Comparison of ENCODE assay signal across 1 cellular context in genomic region chr10:89414879-89415821, GRCh38.
TF ChIP-seq lines count a peak whose summit lies in the region.

No MANE protein-coding gene starts in this region.

TF ChIP-seq in HEK293, 187 proteins besides CTCF, POLR2A, EP300 and RAD21 (continued from another document and continues in another):
- TF ChIP-seq ZSCAN5A (tag by site-specific recombination; IDR thresholded peaks at IDR 0.05) (no peak), ZNF510 (tag by site-specific recombination; IDR thresholded peaks at IDR 0.05; ENCODE audit: insufficient replicate concordance) (no peak), ZSCAN23 (tag by site-specific recombination; IDR thresholded peaks at IDR 0.05) (no peak), ZNF404 (tag by site-specific recombination; IDR thresholded peaks at IDR 0.05) (no peak), ZNF747 (tag by site-specific recombination; IDR thresholded peaks at IDR 0.05) (no peak), ATF2 (tag by site-specific recombination; IDR thresholded peaks at IDR 0.05; ENCODE audit: low read depth) (no peak), ZNF132 (tag by site-specific recombination; IDR thresholded peaks at IDR 0.05; ENCODE audit: borderline replicate concordance) (no peak), KLF16 (tag by site-specific recombination; IDR thresholded peaks at IDR 0.05) (peak; percentile 22; the same call in 1 of the 2 replicates), ZNF654 (tag by site-specific recombination; IDR thresholded peaks at IDR 0.05; ENCODE audit: low read depth) (no peak), ZNF626 (tag by site-specific recombination; IDR thresholded peaks at IDR 0.05) (no peak), ZNF146 (tag by site-specific recombination; IDR thresholded peaks at IDR 0.05) (no peak), ZNF785 (tag by site-specific recombination; IDR thresholded peaks at IDR 0.05) (no peak), ZNF701 (tag by site-specific recombination; IDR thresholded peaks at IDR 0.05) (no peak), ZNF133 (tag by site-specific recombination; IDR thresholded peaks at IDR 0.05) (no peak), ZNF585B (tag by site-specific recombination; IDR thresholded peaks at IDR 0.05) (no peak), MYNN (tag by site-specific recombination; IDR thresholded peaks at IDR 0.05; ENCODE audit: borderline replicate concordance) (no peak), ZNF521 (tag by site-specific recombination; IDR thresholded peaks at IDR 0.05) (no peak), ZNF157 (tag by site-specific recombination; IDR thresholded peaks at IDR 0.05) (no peak), ZNF473 (tag by site-specific recombination; IDR thresholded peaks at IDR 0.05) (no peak), ZNF266 (tag by site-specific recombination; IDR thresholded peaks at IDR 0.05; ENCODE audit: low read depth) (no peak), ZBTB44 (tag by site-specific recombination; IDR thresholded peaks at IDR 0.05) (no peak), MZF1 (tag by site-specific recombination; IDR thresholded peaks at IDR 0.05; ENCODE audit: borderline replicate concordance) (no peak), ZNF596 (tag by site-specific recombination; IDR thresholded peaks at IDR 0.05) (no peak), ZNF23 (tag by site-specific recombination; IDR thresholded peaks at IDR 0.05; ENCODE audit: borderline replicate concordance) (no peak), ZNF24 (tag by site-specific recombination; IDR thresholded peaks at IDR 0.05) (no peak), ZNF239 (tag by site-specific recombination; IDR thresholded peaks at IDR 0.05) (no peak), SETDB1 (IDR thresholded peaks at IDR 0.05; ENCODE audit: insufficient read length, low read length) (no peak), PRDM1 (tag by site-specific recombination; IDR thresholded peaks at IDR 0.05) (no peak), ZNF792 (tag by site-specific recombination; IDR thresholded peaks at IDR 0.05) (no peak), ZNF366 (tag by site-specific recombination; conservative IDR thresholded peaks at IDR 0.05) (no peak), ZFHX2 (tag by site-specific recombination; conservative IDR thresholded peaks at IDR 0.05) (no peak), YY2 (tag by site-specific recombination; IDR thresholded peaks at IDR 0.05) (0 out of 2 replicates have a peak, but pooled peaks have one; percentile 42), ZNF426 (tag by site-specific recombination; IDR thresholded peaks at IDR 0.05) (no peak), OVOL3 (tag by site-specific recombination; IDR thresholded peaks at IDR 0.05) (no peak), ZNF416 (tag by site-specific recombination; IDR thresholded peaks at IDR 0.05) (no peak), ZNF549 (tag by site-specific recombination; IDR thresholded peaks at IDR 0.05) (no peak)
- TF ChIP-seq, protein P1, sequence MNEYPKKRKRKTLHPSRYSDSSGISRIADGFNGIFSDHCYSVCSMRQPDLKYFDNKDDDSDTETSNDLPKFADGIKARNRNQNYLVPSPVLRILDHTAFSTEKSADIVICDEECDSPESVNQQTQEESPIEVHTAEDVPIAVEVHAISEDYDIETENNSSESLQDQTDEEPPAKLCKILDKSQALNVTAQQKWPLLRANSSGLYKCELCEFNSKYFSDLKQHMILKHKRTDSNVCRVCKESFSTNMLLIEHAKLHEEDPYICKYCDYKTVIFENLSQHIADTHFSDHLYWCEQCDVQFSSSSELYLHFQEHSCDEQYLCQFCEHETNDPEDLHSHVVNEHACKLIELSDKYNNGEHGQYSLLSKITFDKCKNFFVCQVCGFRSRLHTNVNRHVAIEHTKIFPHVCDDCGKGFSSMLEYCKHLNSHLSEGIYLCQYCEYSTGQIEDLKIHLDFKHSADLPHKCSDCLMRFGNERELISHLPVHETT (tag by site-specific recombination; IDR thresholded peaks at IDR 0.05), result no peak
- TF ChIP-seq, protein P2, sequence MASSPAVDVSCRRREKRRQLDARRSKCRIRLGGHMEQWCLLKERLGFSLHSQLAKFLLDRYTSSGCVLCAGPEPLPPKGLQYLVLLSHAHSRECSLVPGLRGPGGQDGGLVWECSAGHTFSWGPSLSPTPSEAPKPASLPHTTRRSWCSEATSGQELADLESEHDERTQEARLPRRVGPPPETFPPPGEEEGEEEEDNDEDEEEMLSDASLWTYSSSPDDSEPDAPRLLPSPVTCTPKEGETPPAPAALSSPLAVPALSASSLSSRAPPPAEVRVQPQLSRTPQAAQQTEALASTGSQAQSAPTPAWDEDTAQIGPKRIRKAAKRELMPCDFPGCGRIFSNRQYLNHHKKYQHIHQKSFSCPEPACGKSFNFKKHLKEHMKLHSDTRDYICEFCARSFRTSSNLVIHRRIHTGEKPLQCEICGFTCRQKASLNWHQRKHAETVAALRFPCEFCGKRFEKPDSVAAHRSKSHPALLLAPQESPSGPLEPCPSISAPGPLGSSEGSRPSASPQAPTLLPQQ (tag by site-specific recombination; IDR thresholded peaks at IDR 0.05), result 0 out of 2 replicates have a peak, but pooled peaks have one; percentile 44
- TF ChIP-seq, protein P3, sequence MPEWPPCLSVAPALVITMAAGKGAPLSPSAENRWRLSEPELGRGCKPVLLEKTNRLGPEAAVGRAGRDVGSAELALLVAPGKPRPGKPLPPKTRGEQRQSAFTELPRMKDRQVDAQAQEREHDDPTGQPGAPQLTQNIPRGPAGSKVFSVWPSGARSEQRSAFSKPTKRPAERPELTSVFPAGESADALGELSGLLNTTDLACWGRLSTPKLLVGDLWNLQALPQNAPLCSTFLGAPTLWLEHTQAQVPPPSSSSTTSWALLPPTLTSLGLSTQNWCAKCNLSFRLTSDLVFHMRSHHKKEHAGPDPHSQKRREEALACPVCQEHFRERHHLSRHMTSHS (tag by site-specific recombination; IDR thresholded peaks at IDR 0.05), result no peak
- TF ChIP-seq, protein P4, sequence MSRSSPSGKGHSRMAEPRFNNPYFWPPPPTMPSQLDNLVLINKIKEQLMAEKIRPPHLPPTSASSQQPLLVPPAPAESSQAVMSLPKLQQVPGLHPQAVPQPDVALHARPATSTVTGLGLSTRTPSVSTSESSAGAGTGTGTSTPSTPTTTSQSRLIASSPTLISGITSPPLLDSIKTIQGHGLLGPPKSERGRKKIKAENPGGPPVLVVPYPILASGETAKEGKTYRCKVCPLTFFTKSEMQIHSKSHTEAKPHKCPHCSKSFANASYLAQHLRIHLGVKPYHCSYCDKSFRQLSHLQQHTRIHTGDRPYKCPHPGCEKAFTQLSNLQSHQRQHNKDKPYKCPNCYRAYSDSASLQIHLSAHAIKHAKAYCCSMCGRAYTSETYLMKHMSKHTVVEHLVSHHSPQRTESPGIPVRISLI (tag by site-specific recombination; IDR thresholded peaks at IDR 0.05), result no peak
- TF ChIP-seq, protein P5, sequence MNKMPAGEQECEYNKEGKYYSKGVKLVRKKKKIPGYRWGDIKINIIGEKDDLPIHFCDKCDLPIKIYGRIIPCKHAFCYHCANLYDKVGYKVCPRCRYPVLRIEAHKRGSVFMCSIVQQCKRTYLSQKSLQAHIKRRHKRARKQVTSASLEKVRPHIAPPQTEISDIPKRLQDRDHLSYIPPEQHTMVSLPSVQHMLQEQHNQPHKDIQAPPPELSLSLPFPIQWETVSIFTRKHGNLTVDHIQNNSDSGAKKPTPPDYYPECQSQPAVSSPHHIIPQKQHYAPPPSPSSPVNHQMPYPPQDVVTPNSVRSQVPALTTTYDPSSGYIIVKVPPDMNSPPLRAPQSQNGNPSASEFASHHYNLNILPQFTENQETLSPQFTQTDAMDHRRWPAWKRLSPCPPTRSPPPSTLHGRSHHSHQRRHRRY (tag by site-specific recombination; IDR thresholded peaks at IDR 0.05), result no peak
- TF ChIP-seq, protein P6, sequence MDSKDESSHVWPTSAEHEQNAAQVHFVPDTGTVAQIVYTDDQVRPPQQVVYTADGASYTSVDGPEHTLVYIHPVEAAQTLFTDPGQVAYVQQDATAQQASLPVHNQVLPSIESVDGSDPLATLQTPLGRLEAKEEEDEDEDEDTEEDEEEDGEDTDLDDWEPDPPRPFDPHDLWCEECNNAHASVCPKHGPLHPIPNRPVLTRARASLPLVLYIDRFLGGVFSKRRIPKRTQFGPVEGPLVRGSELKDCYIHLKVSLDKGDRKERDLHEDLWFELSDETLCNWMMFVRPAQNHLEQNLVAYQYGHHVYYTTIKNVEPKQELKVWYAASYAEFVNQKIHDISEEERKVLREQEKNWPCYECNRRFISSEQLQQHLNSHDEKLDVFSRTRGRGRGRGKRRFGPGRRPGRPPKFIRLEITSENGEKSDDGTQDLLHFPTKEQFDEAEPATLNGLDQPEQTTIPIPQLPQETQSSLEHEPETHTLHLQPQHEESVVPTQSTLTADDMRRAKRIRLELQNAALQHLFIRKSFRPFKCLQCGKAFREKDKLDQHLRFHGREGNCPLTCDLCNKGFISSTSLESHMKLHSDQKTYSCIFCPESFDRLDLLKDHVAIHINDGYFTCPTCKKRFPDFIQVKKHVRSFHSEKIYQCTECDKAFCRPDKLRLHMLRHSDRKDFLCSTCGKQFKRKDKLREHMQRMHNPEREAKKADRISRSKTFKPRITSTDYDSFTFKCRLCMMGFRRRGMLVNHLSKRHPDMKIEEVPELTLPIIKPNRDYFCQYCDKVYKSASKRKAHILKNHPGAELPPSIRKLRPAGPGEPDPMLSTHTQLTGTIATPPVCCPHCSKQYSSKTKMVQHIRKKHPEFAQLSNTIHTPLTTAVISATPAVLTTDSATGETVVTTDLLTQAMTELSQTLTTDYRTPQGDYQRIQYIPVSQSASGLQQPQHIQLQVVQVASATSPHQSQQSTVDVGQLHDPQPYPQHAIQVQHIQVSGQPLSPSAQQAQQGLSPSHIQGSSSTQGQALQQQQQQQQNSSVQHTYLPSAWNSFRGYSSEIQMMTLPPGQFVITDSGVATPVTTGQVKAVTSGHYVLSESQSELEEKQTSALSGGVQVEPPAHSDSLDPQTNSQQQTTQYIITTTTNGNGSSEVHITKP (tag by site-specific recombination; IDR thresholded peaks at IDR 0.05), result no peak; the same call in 1 of the 2 replicates
- TF ChIP-seq, protein P7, sequence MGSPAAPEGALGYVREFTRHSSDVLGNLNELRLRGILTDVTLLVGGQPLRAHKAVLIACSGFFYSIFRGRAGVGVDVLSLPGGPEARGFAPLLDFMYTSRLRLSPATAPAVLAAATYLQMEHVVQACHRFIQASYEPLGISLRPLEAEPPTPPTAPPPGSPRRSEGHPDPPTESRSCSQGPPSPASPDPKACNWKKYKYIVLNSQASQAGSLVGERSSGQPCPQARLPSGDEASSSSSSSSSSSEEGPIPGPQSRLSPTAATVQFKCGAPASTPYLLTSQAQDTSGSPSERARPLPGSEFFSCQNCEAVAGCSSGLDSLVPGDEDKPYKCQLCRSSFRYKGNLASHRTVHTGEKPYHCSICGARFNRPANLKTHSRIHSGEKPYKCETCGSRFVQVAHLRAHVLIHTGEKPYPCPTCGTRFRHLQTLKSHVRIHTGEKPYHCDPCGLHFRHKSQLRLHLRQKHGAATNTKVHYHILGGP (tag by site-specific recombination; IDR thresholded peaks at IDR 0.05), result no peak
- TF ChIP-seq, protein P8, sequence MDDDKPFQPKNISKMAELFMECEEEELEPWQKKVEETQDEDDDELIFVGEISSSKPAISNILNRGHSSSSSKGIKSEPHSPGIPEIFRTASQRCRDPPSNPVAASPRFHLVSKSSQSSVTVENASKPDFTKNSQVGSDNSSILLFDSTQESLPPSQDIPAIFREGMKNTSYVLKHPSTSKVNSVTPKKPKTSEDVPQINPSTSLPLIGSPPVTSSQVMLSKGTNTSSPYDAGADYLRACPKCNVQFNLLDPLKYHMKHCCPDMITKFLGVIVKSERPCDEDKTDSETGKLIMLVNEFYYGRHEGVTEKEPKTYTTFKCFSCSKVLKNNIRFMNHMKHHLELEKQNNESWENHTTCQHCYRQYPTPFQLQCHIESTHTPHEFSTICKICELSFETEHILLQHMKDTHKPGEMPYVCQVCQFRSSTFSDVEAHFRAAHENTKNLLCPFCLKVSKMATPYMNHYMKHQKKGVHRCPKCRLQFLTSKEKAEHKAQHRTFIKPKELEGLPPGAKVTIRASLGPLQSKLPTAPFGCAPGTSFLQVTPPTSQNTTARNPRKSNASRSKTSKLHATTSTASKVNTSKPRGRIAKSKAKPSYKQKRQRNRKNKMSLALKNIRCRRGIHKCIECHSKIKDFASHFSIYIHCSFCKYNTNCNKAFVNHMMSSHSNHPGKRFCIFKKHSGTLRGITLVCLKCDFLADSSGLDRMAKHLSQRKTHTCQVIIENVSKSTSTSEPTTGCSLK (tag by site-specific recombination; IDR thresholded peaks at IDR 0.05), result no peak
- TF ChIP-seq, protein P9, sequence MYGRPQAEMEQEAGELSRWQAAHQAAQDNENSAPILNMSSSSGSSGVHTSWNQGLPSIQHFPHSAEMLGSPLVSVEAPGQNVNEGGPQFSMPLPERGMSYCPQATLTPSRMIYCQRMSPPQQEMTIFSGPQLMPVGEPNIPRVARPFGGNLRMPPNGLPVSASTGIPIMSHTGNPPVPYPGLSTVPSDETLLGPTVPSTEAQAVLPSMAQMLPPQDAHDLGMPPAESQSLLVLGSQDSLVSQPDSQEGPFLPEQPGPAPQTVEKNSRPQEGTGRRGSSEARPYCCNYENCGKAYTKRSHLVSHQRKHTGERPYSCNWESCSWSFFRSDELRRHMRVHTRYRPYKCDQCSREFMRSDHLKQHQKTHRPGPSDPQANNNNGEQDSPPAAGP (tag by site-specific recombination; IDR thresholded peaks at IDR 0.05), result no peak
